In the genomic region with DNA sequence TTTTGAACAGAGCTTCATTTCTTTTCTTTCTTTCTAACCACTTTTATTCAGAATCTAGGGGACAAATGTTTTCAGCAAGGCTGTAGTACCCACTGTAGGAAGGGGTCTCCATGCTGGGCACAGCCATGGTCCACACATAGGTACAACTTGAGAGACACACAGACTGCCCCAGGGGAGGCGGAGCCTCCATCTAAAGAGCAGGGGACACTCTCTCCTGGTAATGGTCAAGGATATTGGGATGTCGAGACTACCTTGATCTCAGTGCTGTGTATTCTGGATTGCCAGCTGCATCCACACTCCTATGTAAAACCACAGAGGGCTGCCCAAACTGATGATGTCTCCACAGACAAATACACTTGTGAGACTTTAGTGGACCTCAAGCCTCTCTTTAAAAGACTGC, we compare ENCODE assay signal across 19 cellular contexts. TPM values are rescaled to one million over a fixed set of nuclear protein-coding genes. Genes with fewer than 3 reads are reported as not detected.
DNase-seq lines count a peak whose midpoint lies in the region; ATAC-seq, FAIRE-seq and TF ChIP-seq lines count a peak whose summit lies in the region.
"Had no signal": no experiment of that assay in that cellular context is flagged by ENCODE, and none has a peak within 500 bp of the region (broad histone marks: within the 10 kb centered on the region; RNA-seq: fewer than 3 reads in every experiment).

No MANE protein-coding gene starts in this region.

- peaks cover 18 to 67% (median 44%) of the 10 kb centered on the region in 4 donors for H3K4me1 Mint-ChIP-seq in CD4-positive, CD25-positive, alpha-beta regulatory T cell
- peaks cover 82% of the 10 kb centered on the region for H3K4me1 Mint-ChIP-seq in central memory CD8-positive, alpha-beta T cell
- H3K4me1 Mint-ChIP-seq: neural crest cell had no signal

- H3K27ac ChIP-seq in CD4-positive, CD25-positive, alpha-beta regulatory T cell (ENCODE audit: insufficient read depth, low read length, poor library complexity, severe bottlenecking), result no peak overlapping the region
- H3K27ac ChIP-seq in osteoblast (ENCODE audit: low read depth, low read length), result no peak overlapping the region
- H3K27ac ChIP-seq: epithelial cell of prostate had no signal

- no peak overlapping the region for H3K4me2 ChIP-seq in osteoblast (ENCODE audit: insufficient read depth, low read length)

- H4K20me1 ChIP-seq in osteoblast (ENCODE audit: insufficient read depth, low read length), result no peaks in the 10 kb centered on the region

- H3K27ac Mint-ChIP-seq in CD4-positive, CD25-positive, alpha-beta regulatory T cell, result peak overlapping the region; percentile 6 to 99 (median 94)
- H3K27ac Mint-ChIP-seq in central memory CD8-positive, alpha-beta T cell (ENCODE audit: low read depth), result peak overlapping the region; percentile 99
- H3K27ac Mint-ChIP-seq: HFFc6 had no signal

- H3K36me3 ChIP-seq in CD4-positive, CD25-positive, alpha-beta regulatory T cell (ENCODE audit: control insufficient read depth, insufficient read depth, low read length), result no peaks in the 10 kb centered on the region
- H3K36me3 ChIP-seq in osteoblast (ENCODE audit: insufficient read depth, low read length), result no peaks in the 10 kb centered on the region
- H3K36me3 ChIP-seq: gastrocnemius medialis had no signal

- peak; percentile 58 for FAIRE-seq in GM12891 (lab: Jason Lieb, UNC)
- FAIRE-seq: TTC549 had no signal

- no peaks in the 10 kb centered on the region for H3K9me3 ChIP-seq in CD4-positive, CD25-positive, alpha-beta regulatory T cell (ENCODE audit: control insufficient read depth in 2 of 2, low read length in 2 of 2)
- no peaks in the 10 kb centered on the region for H3K9me3 ChIP-seq in osteoblast (ENCODE audit: low read depth, low read length)
- H3K9me3 ChIP-seq: gastrocnemius medialis had no signal

- H3K4me1 ChIP-seq in CD4-positive, CD25-positive, alpha-beta regulatory T cell (ENCODE audit: control insufficient read depth, insufficient read depth, low read length, poor library complexity, severe bottlenecking), result peaks cover 47% of the 10 kb centered on the region
- H3K4me1 ChIP-seq in osteoblast (ENCODE audit: insufficient read depth, low read length), result peaks cover 9% of the 10 kb centered on the region

- TF ChIP-seq POLR2A in GM12891 (IDR thresholded peaks at IDR 0.05; ENCODE audit: low read depth, low read length), result no peak

- ATAC-seq in CD4-positive, CD25-positive, alpha-beta regulatory T cell (ENCODE audit: low read depth in 2 of 2), result no peak
- ATAC-seq in central memory CD8-positive, alpha-beta T cell (replicated peaks; ENCODE audit: extremely low read depth, poor library complexity, severe bottlenecking), result no peak
- ATAC-seq in HG02678 (IDR thresholded peaks at IDR 0.05; ENCODE audit: unreplicated experiment), result no peak
- ATAC-seq: gastrocnemius medialis had no signal

- H2AFZ ChIP-seq in osteoblast (ENCODE audit: low read length), result peak overlapping the region; percentile 75

- peaks cover 5% of the 10 kb centered on the region for H3K36me3 Mint-ChIP-seq in CD4-positive, CD25-positive, alpha-beta regulatory T cell
- H3K36me3 Mint-ChIP-seq in central memory CD8-positive, alpha-beta T cell (ENCODE audit: insufficient read depth), result peaks cover 31% of the 10 kb centered on the region

- no peaks in the 10 kb centered on the region for H3K9me3 Mint-ChIP-seq in CD4-positive, CD25-positive, alpha-beta regulatory T cell
- no peaks in the 10 kb centered on the region for H3K9me3 Mint-ChIP-seq in central memory CD8-positive, alpha-beta T cell
- H3K9me3 Mint-ChIP-seq: HFFc6, neural crest cell had no signal

- H3K4me3 Mint-ChIP-seq in CD4-positive, CD25-positive, alpha-beta regulatory T cell, result peak overlapping the region in 1 of 4 donors; percentile 17
- H3K4me3 Mint-ChIP-seq in central memory CD8-positive, alpha-beta T cell, result peak overlapping the region; percentile 45
- H3K4me3 Mint-ChIP-seq: HFFc6, neural crest cell had no signal

- no peak for TF ChIP-seq CTCF in osteoblast (IDR thresholded peaks at IDR 0.05; ENCODE audit: extremely low read depth, low read depth, low read length)

- CTCF ChIA-PET in HEK293T (lab: Yijun Ruan, JAX), result no interaction called here

- POLR2A ChIA-PET in HEK293T (lab: Yijun Ruan, JAX), result interaction anchor here (1.1 kb wide), 1 partner anchor 17 kb away, joined by 3 read pairs; no protein-coding TSS in a partner anchor

- no peak overlapping the region for H3K4me3 ChIP-seq in CD4-positive, CD25-positive, alpha-beta regulatory T cell (ENCODE audit: low read depth, low read length)
- H3K4me3 ChIP-seq in osteoblast (ENCODE audit: insufficient read depth, low read length), result no peak overlapping the region
- H3K4me3 ChIP-seq: gastrocnemius medialis, lung had no signal

- H3K27me3 Mint-ChIP-seq in CD4-positive, CD25-positive, alpha-beta regulatory T cell, result no peaks in the 10 kb centered on the region
- H3K27me3 Mint-ChIP-seq in central memory CD8-positive, alpha-beta T cell, result no peaks in the 10 kb centered on the region

- H3K79me2 ChIP-seq in osteoblast (ENCODE audit: insufficient read depth, low read length), result no peaks in the 10 kb centered on the region

- no peak for DNase-seq in CD4-positive, CD25-positive, alpha-beta regulatory T cell
- DNase-seq in GM12891 (ENCODE audit: insufficient read length, low spot score), result no peak
- no peak for DNase-seq in central memory CD8-positive, alpha-beta T cell (ENCODE audit: low spot score in 2 of 2)
- DNase-seq in osteoblast (ENCODE audit: insufficient read length, low spot score, missing footprints), result no peak
- DNase-seq in DMS79 (lab: John Stamatoyannopoulos, UW), result no peak
- DNase-seq in HEK293T (ENCODE audit: extremely low spot score), result no peak
- DNase-seq: activated CD4-positive, alpha-beta T cell treated with anti-CD3 and anti-CD28 coated beads, Interleukin-2, amount 50 U/mL, for 48 hours; activated gamma-delta T cell; AML-193; gastrocnemius medialis; HFFc6; NCI-H2107; NCI-H526 treated with DMSO at 0.1 percent for 48 hours; stimulated activated CD4-positive, alpha-beta T cell treated with anti-CD3 and anti-CD28 coated beads, Interleukin-15, amount 100 ng/mL, for 24 hours had no signal

- no peaks in the 10 kb centered on the region for H3K27me3 ChIP-seq in CD4-positive, CD25-positive, alpha-beta regulatory T cell (ENCODE audit: control insufficient read depth, insufficient read depth, low read length)
- no peaks in the 10 kb centered on the region for H3K27me3 ChIP-seq in osteoblast (ENCODE audit: insufficient read depth, low read length)
- H3K27me3 ChIP-seq: gastrocnemius medialis had no signal

TF ChIP-seq in GM12891, 5 proteins besides CTCF, POLR2A, EP300 and RAD21:
- TF ChIP-seq TAF1 (IDR thresholded peaks at IDR 0.05; ENCODE audit: low read depth, low read length) (no peak), PAX5 (IDR thresholded peaks at IDR 0.05; ENCODE audit: insufficient read depth, low read length, severe bottlenecking) (no peak), SPI1 (IDR thresholded peaks at IDR 0.05; ENCODE audit: low read depth, low read length) (no peak), POLR2AphosphoS5 (IDR thresholded peaks at IDR 0.05; ENCODE audit: low read depth, low read length) (no peak), POU2F2 (IDR thresholded peaks at IDR 0.05; ENCODE audit: low read depth, low read length) (no peak)

TF ChIP-seq in HEK293T, 16 proteins besides CTCF, POLR2A, EP300 and RAD21:
- no peak for TF ChIP-seq TARDBP (IDR thresholded peaks at IDR 0.05)
- TF ChIP-seq SUZ12 (IDR thresholded peaks at IDR 0.05), result no peak
- TF ChIP-seq HDGF (IDR thresholded peaks at IDR 0.05; ENCODE audit: borderline replicate concordance), result no peak
- TF ChIP-seq FOXM1 (IDR thresholded peaks at IDR 0.05; ENCODE audit: borderline replicate concordance), result no peak
- no peak for TF ChIP-seq FOXA1 (IDR thresholded peaks at IDR 0.05)
- TF ChIP-seq, protein P1, sequence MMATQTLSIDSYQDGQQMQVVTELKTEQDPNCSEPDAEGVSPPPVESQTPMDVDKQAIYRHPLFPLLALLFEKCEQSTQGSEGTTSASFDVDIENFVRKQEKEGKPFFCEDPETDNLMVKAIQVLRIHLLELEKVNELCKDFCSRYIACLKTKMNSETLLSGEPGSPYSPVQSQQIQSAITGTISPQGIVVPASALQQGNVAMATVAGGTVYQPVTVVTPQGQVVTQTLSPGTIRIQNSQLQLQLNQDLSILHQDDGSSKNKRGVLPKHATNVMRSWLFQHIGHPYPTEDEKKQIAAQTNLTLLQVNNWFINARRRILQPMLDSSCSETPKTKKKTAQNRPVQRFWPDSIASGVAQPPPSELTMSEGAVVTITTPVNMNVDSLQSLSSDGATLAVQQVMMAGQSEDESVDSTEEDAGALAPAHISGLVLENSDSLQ (IDR thresholded peaks at IDR 0.05), result no peak
- no peak for TF ChIP-seq NFRKB (IDR thresholded peaks at IDR 0.05)
- TF ChIP-seq BHLHE40 (IDR thresholded peaks at IDR 0.05; ENCODE audit: borderline replicate concordance), result no peak
- no peak for TF ChIP-seq ARNT (IDR thresholded peaks at IDR 0.05)
- no peak for TF ChIP-seq LEF1 (IDR thresholded peaks at IDR 0.05; ENCODE audit: borderline replicate concordance)
- no peak for TF ChIP-seq ELF4 (IDR thresholded peaks at IDR 0.05)
- TF ChIP-seq CTBP1 (IDR thresholded peaks at IDR 0.05; ENCODE audit: borderline replicate concordance), result no peak
- TF ChIP-seq SP1 (IDR thresholded peaks at IDR 0.05), result no peak
- TF ChIP-seq L3MBTL2 (conservative IDR thresholded peaks at IDR 0.05), result no peak
- TF ChIP-seq ZNF384 (IDR thresholded peaks at IDR 0.05), result no peak
- no peak for TF ChIP-seq FOXK2 (IDR thresholded peaks at IDR 0.05)

RNA-seq across cellular contexts. Expression of a gene that starts 2.9 kb away (rescaled TPM):
- total RNA-seq in CD4-positive, CD25-positive, alpha-beta regulatory T cell, result 177 TPM
- 10 to 100 TPM; 62.5 to 75.4 (median 68.1) TPM for polyA plus RNA-seq in CD4-positive, CD25-positive, alpha-beta regulatory T cell
- 18.0 TPM for polyA plus RNA-seq in GM12891 (2012; ENCODE audit: low read depth, missing spikeins)
- total RNA-seq in osteoblast, result 12.1 and 13.8 TPM in 2 replicates
- total RNA-seq: neural crest cell had no signal

RNA-seq across cellular contexts. Expression of a gene that starts 38.1 kb away (rescaled TPM):
- not detected for total RNA-seq in CD4-positive, CD25-positive, alpha-beta regulatory T cell
- not detected for polyA plus RNA-seq in CD4-positive, CD25-positive, alpha-beta regulatory T cell
- polyA plus RNA-seq in GM12891 (2012; ENCODE audit: low read depth, missing spikeins), result 0.14 TPM
- total RNA-seq in osteoblast, result 2.9 and 4.4 TPM in 2 replicates
- total RNA-seq: HFFc6, neural crest cell had no signal

Comparison
In these comparisons a context has a peak if more than half of its experiments do, and no peak if none do; other contexts are left out.
1. RNA of a gene that starts 2.9 kb away (total RNA-seq): 177 TPM in CD4-positive, CD25-positive, alpha-beta regulatory T cell (single experiment); 12.1 to 13.8 TPM in osteoblast; every median in the first group is over 10 times any median in the second.